In genomic region chr17:49645654-49646053, GRCh38 we compare ENCODE assay signal across 1 cellular context.
TF ChIP-seq lines count a peak whose summit lies in the region.

No MANE protein-coding gene starts in this region.

TF ChIP-seq in GM12878, 131 proteins besides CTCF, POLR2A, EP300 and RAD21:
- no peak for TF ChIP-seq ZBTB11 (CRISPR knock-in tag; IDR thresholded peaks at IDR 0.05)
- no peak for TF ChIP-seq TARDBP (IDR thresholded peaks at IDR 0.05; ENCODE audit: borderline replicate concordance)
- no peak for TF ChIP-seq HDAC6 (IDR thresholded peaks at IDR 0.05; ENCODE audit: unreplicated experiment)
- no peak for TF ChIP-seq SMARCA5 (IDR thresholded peaks at IDR 0.05)
- TF ChIP-seq IRF5 (IDR thresholded peaks at IDR 0.05; ENCODE audit: borderline replicate concordance): no peak
- no peak for TF ChIP-seq BMI1 (IDR thresholded peaks at IDR 0.05; ENCODE audit: borderline replicate concordance)
- TF ChIP-seq SREBF2 (IDR thresholded peaks at IDR 0.05; ENCODE audit: low read length): no peak
- no peak for TF ChIP-seq ZBTB40 (IDR thresholded peaks at IDR 0.05; ENCODE audit: borderline replicate concordance)
- no peak for TF ChIP-seq ELK1 (IDR thresholded peaks at IDR 0.05; ENCODE audit: low read depth, low read length)
- TF ChIP-seq RUNX3 (IDR thresholded peaks at IDR 0.05; ENCODE audit: low read length): no peak
- no peak for TF ChIP-seq CEBPZ (IDR thresholded peaks at IDR 0.05; ENCODE audit: low read depth, low read length)
- TF ChIP-seq ZNF592 (IDR thresholded peaks at IDR 0.05): no peak
- TF ChIP-seq ZZZ3 (IDR thresholded peaks at IDR 0.05; ENCODE audit: control insufficient read depth, insufficient read length, low read depth): no peak
- no peak for TF ChIP-seq KLF5 (IDR thresholded peaks at IDR 0.05; ENCODE audit: partially characterized antibody)
- TF ChIP-seq ETV6 (conservative IDR thresholded peaks at IDR 0.05 in 1 of 2, IDR thresholded peaks at IDR 0.05 in 1 of 2; ENCODE audit: borderline replicate concordance in 1 of 2, low read depth in 1 of 2): no peak
- TF ChIP-seq MYB (IDR thresholded peaks at IDR 0.05; ENCODE audit: borderline replicate concordance, low read depth, low read length): no peak
- TF ChIP-seq ATF7 (IDR thresholded peaks at IDR 0.05; ENCODE audit: low read depth): no peak
- no peak for TF ChIP-seq IRF3 (IDR thresholded peaks at IDR 0.05)
- no peak for TF ChIP-seq CREM (IDR thresholded peaks at IDR 0.05; ENCODE audit: low read depth)
